21 cellular contexts compared by ENCODE assay signal in genomic region chr6:21608610-21609009, GRCh38.
"Had no signal": no experiment of that assay in that cellular context is flagged by ENCODE, and none has a peak within 500 bp of the region (broad histone marks: within the 10 kb centered on the region; RNA-seq: fewer than 3 reads in every experiment).

No MANE protein-coding gene starts in this region.

- DNase-seq: dermis blood vessel endothelial cell; esophagus squamous epithelium; foreskin fibroblast; glutamatergic neuron; immature natural killer cell; kidney; left cardiac atrium; left ventricle myocardium superior; mesenchymal stem cell; midbrain; posterior cingulate gyrus; stimulated activated CD4-positive, alpha-beta T cell treated with anti-CD3 and anti-CD28 coated beads, Interleukin-2, amount 100 ng/mL, for 24 hours; stimulated activated CD4-positive, alpha-beta T cell treated with anti-CD3 and anti-CD28 coated beads, Interleukin-4, amount 100 ng/mL, for 4 hours; stimulated activated naive B cell treated with anti-CD40 and anti-IgM and Interleukin-4, amounts not matched to agents 10 μg/mL and 1 μg/mL and 100 μg/mL, for 72 hours; stimulated activated naive CD8-positive, alpha-beta T cell treated with anti-CD3 and anti-CD28 coated beads, Interleukin-15, amount 100 ng/mL, for 72 hours had no signal

- H3K4me1 ChIP-seq: esophagus squamous epithelium, testis, tibial nerve had no signal

- H3K36me3 ChIP-seq: esophagus squamous epithelium, gastroesophageal sphincter, tibial nerve had no signal

- H3K4me3 ChIP-seq: esophagus squamous epithelium, gastroesophageal sphincter, lung, skin epidermis, tibial nerve had no signal

- H3K27me3 ChIP-seq: esophagus squamous epithelium, gastroesophageal sphincter, testis, tibial nerve had no signal

- H3K9me3 ChIP-seq: esophagus squamous epithelium, gastroesophageal sphincter, testis, tibial nerve had no signal

- ATAC-seq: gastroesophageal sphincter; left cardiac atrium; left ventricle myocardium superior; sciatic nerve; stimulated activated naive B cell treated with anti-CD40 and anti-IgM and Interleukin-4, amounts not matched to agents 10 μg/mL and 1 μg/mL and 100 μg/mL, for 72 hours; stimulated activated naive CD8-positive, alpha-beta T cell treated with anti-CD3 and anti-CD28 coated beads, Interleukin-15, amount 100 ng/mL, for 72 hours had no signal

- H3K27ac ChIP-seq: esophagus squamous epithelium, gastroesophageal sphincter, skin epidermis, testis, tibial nerve had no signal
